13 cellular contexts compared by ENCODE assay signal in genomic region chr2:98606431-98606830, GRCh38. TPM values are rescaled to one million over a fixed set of nuclear protein-coding genes. Genes with fewer than 3 reads are reported as not detected.
DNase-seq lines count a peak whose midpoint lies in the region; ATAC-seq, FAIRE-seq and TF ChIP-seq lines count a peak whose summit lies in the region.
"Had no signal": no experiment of that assay in that cellular context is flagged by ENCODE, and none has a peak within 500 bp of the region (broad histone marks: within the 10 kb centered on the region; RNA-seq: fewer than 3 reads in every experiment).

No MANE protein-coding gene starts in this region.

- H3K27ac Mint-ChIP-seq in activated naive CD4-positive, alpha-beta T cell treated with anti-CD3 and anti-CD28 coated beads for 36 hours = peak overlapping the region; percentile 93
- H3K27ac Mint-ChIP-seq in activated CD4-positive, alpha-beta memory T cell treated with anti-CD3 and anti-CD28 coated beads for 36 hours = peak overlapping the region; percentile 35
- peak overlapping the region; percentile 97 for H3K27ac Mint-ChIP-seq in stimulated activated effector memory CD8-positive, alpha-beta T cell treated with anti-CD3 and anti-CD28 coated beads, Interleukin-12 subunit alpha, Interleukin-12 subunit beta, amount 100 ng/mL, for 72 hours

- H3K9me3 Mint-ChIP-seq in activated naive CD4-positive, alpha-beta T cell treated with anti-CD3 and anti-CD28 coated beads for 36 hours = no peaks in the 10 kb centered on the region
- H3K9me3 Mint-ChIP-seq in activated CD4-positive, alpha-beta memory T cell treated with anti-CD3 and anti-CD28 coated beads for 36 hours = no peaks in the 10 kb centered on the region
- H3K9me3 Mint-ChIP-seq in stimulated activated effector memory CD8-positive, alpha-beta T cell treated with anti-CD3 and anti-CD28 coated beads, Interleukin-12 subunit alpha, Interleukin-12 subunit beta, amount 100 ng/mL, for 72 hours = no peaks in the 10 kb centered on the region

- intact Hi-C loops in activated naive CD4-positive, alpha-beta T cell treated with anti-CD3 and anti-CD28 coated beads for 36 hours (cut with micrococcal nuclease) = loop anchor here (5.0 to 10.0 kb wide), 2 partner anchors 548 to 731 kb away; partner anchors contain the start of genes EIF5B, LIPT1, TSGA10 and TXNDC9
- intact Hi-C loops in activated CD4-positive, alpha-beta memory T cell treated with anti-CD3 and anti-CD28 coated beads for 36 hours (cut with micrococcal nuclease) = no loop called here
- intact Hi-C loops in pancreas (cut with DNase I) = no loop called here

- FAIRE-seq in pancreas (lab: Jason Lieb, UNC) = no peak
- FAIRE-seq: H54 had no signal

- H3K36me3 ChIP-seq in iPS-20b (ENCODE audit: insufficient read depth, low read depth, low read length) (peaks cover 35% of the 10 kb centered on the region), pancreas (peaks cover 0 to 23% (median 3%) of the 10 kb centered on the region in 3 donors)

- no peaks in the 10 kb centered on the region for H3K4me1 ChIP-seq in iPS-20b (ENCODE audit: insufficient read depth, low read length)
- H3K4me1 ChIP-seq in pancreas = peaks cover 22 to 35% (median 27%) of the 10 kb centered on the region in 3 donors

- 31 to 32% methylated on average over 7 of the region's 7 CpGs for WGBS in pancreas, 2 donors

- ATAC-seq in stimulated activated effector memory CD8-positive, alpha-beta T cell treated with anti-CD3 and anti-CD28 coated beads, Interleukin-12 subunit alpha, Interleukin-12 subunit beta, amount 100 ng/mL, for 72 hours = no peak
- ATAC-seq in pancreas = no peak
- ATAC-seq in HG03045 (IDR thresholded peaks at IDR 0.05; ENCODE audit: unreplicated experiment) = no peak

- H3K4me3 ChIP-seq in iPS-20b (ENCODE audit: low read length) (peak overlapping the region; percentile 1; the same call in 1 of the 2 replicates), pancreas (peak overlapping the region in 1 of 4 donors; percentile 95)

- no peak overlapping the region for H3K9ac ChIP-seq in iPS-20b (ENCODE audit: low read depth, low read length)

- peaks cover 54% of the 10 kb centered on the region for H3K4me1 Mint-ChIP-seq in activated naive CD4-positive, alpha-beta T cell treated with anti-CD3 and anti-CD28 coated beads for 36 hours (ENCODE audit: low read depth)
- H3K4me1 Mint-ChIP-seq in activated CD4-positive, alpha-beta memory T cell treated with anti-CD3 and anti-CD28 coated beads for 36 hours (ENCODE audit: low read depth) = peaks cover 59% of the 10 kb centered on the region
- H3K4me1 Mint-ChIP-seq in stimulated activated effector memory CD8-positive, alpha-beta T cell treated with anti-CD3 and anti-CD28 coated beads, Interleukin-12 subunit alpha, Interleukin-12 subunit beta, amount 100 ng/mL, for 72 hours = peaks cover 57% of the 10 kb centered on the region

- CTCF ChIA-PET in activated naive CD4-positive, alpha-beta T cell treated with anti-CD3 and anti-CD28 coated beads for 36 hours (lab: Charles Lee) = interaction anchor here (0.6 to 1.6 kb wide), 4 partner anchors 37 to 160 kb away, joined by 3 to 4 read pairs (median 3); no protein-coding TSS in a partner anchor
- CTCF ChIA-PET in activated CD4-positive, alpha-beta memory T cell treated with anti-CD3 and anti-CD28 coated beads for 36 hours (lab: Charles Lee) = interaction anchor here (0.8 to 2.1 kb wide), 5 partner anchors 34 to 230 kb away, joined by 3 to 6 read pairs (median 3); no protein-coding TSS in a partner anchor

- no peaks in the 10 kb centered on the region for H3K9me3 ChIP-seq in iPS-20b (ENCODE audit: insufficient read depth, low read depth, low read length)
- H3K9me3 ChIP-seq in pancreas = no peaks in the 10 kb centered on the region
- H3K9me3 ChIP-seq: ascending aorta had no signal

- DNase-seq in activated naive CD4-positive, alpha-beta T cell treated with anti-CD3 and anti-CD28 coated beads for 36 hours = no peak
- no peak for DNase-seq in activated naive CD4-positive, alpha-beta T cell treated with anti-CD3 and anti-CD28 coated beads, Interleukin-2, amount 50 U/mL, for 16 hours
- no peak for DNase-seq in activated CD4-positive, alpha-beta memory T cell treated with anti-CD3 and anti-CD28 coated beads for 36 hours
- no peak for DNase-seq in stimulated activated effector memory CD8-positive, alpha-beta T cell treated with anti-CD3 and anti-CD28 coated beads, Interleukin-12 subunit alpha, Interleukin-12 subunit beta, amount 100 ng/mL, for 72 hours (ENCODE audit: low spot score in 2 of 2)
- no peak for DNase-seq in pancreas
- no peak for DNase-seq in NCI-H510A treated with DMSO at 0.1 percent for 48 hours (lab: John Stamatoyannopoulos, UW)
- DNase-seq: activated CD4-positive, alpha-beta T cell treated with anti-CD3 and anti-CD28 coated beads, Interleukin-2, amount 50 U/mL, for 4 hours; effector memory CD4-positive, alpha-beta T cell; stimulated activated CD8-positive, alpha-beta memory T cell treated with anti-CD3 and anti-CD28 coated beads, Interleukin-4, amount 100 ng/mL, for 48 hours had no signal

- POLR2A ChIA-PET in activated CD4-positive, alpha-beta memory T cell treated with anti-CD3 and anti-CD28 coated beads for 36 hours (lab: Charles Lee) = no interaction called here

- H3K4me3 Mint-ChIP-seq in activated naive CD4-positive, alpha-beta T cell treated with anti-CD3 and anti-CD28 coated beads for 36 hours = peak overlapping the region; percentile 89
- no peak overlapping the region for H3K4me3 Mint-ChIP-seq in activated CD4-positive, alpha-beta memory T cell treated with anti-CD3 and anti-CD28 coated beads for 36 hours
- H3K4me3 Mint-ChIP-seq in stimulated activated effector memory CD8-positive, alpha-beta T cell treated with anti-CD3 and anti-CD28 coated beads, Interleukin-12 subunit alpha, Interleukin-12 subunit beta, amount 100 ng/mL, for 72 hours = peak overlapping the region; percentile 88

- H3K27me3 ChIP-seq in iPS-20b (ENCODE audit: insufficient read depth, low read length) (no peaks in the 10 kb centered on the region), pancreas (no peaks in the 10 kb centered on the region)
- H3K27me3 ChIP-seq: ascending aorta had no signal

- H3K36me3 Mint-ChIP-seq in activated naive CD4-positive, alpha-beta T cell treated with anti-CD3 and anti-CD28 coated beads for 36 hours (ENCODE audit: low read depth) = peaks cover 20% of the 10 kb centered on the region
- peaks cover 22% of the 10 kb centered on the region for H3K36me3 Mint-ChIP-seq in activated CD4-positive, alpha-beta memory T cell treated with anti-CD3 and anti-CD28 coated beads for 36 hours
- H3K36me3 Mint-ChIP-seq in stimulated activated effector memory CD8-positive, alpha-beta T cell treated with anti-CD3 and anti-CD28 coated beads, Interleukin-12 subunit alpha, Interleukin-12 subunit beta, amount 100 ng/mL, for 72 hours = peaks cover 61% of the 10 kb centered on the region

- no peaks in the 10 kb centered on the region for H3K27me3 Mint-ChIP-seq in activated naive CD4-positive, alpha-beta T cell treated with anti-CD3 and anti-CD28 coated beads for 36 hours (ENCODE audit: low read depth)
- H3K27me3 Mint-ChIP-seq in activated CD4-positive, alpha-beta memory T cell treated with anti-CD3 and anti-CD28 coated beads for 36 hours = no peaks in the 10 kb centered on the region

- no peak for TF ChIP-seq CTCF in pancreas (IDR thresholded peaks at IDR 0.05)

- H3K27ac ChIP-seq in iPS-20b (ENCODE audit: low read length) (no peak overlapping the region), pancreas (no peak overlapping the region)
- H3K27ac ChIP-seq: ascending aorta had no signal

RNA-seq across cellular contexts. Expression of gene COA5, which starts 1.9 kb away (rescaled TPM):
- 10 to 100 TPM; 34.4 to 37.8 TPM for total RNA-seq in activated naive CD4-positive, alpha-beta T cell treated with anti-CD3 and anti-CD28 coated beads for 36 hours
- 10 to 100 TPM; 26.7 to 28.5 TPM for total RNA-seq in activated CD4-positive, alpha-beta memory T cell treated with anti-CD3 and anti-CD28 coated beads for 36 hours
- 10 to 100 TPM in 4 of 6 donors, 1 to 10 TPM in 2; 9.3 to 16.8 (median 10.6) TPM for total RNA-seq in pancreas
- polyA plus RNA-seq in pancreas = 10 to 100 TPM; 26.0 to 41.0 TPM

RNA-seq across cellular contexts. Expression of gene UNC50, which starts 2.0 kb away (rescaled TPM):
- 10 to 100 TPM; 23.0 to 24.1 TPM for total RNA-seq in activated naive CD4-positive, alpha-beta T cell treated with anti-CD3 and anti-CD28 coated beads for 36 hours
- 10 to 100 TPM; 33.4 to 36.2 TPM for total RNA-seq in activated CD4-positive, alpha-beta memory T cell treated with anti-CD3 and anti-CD28 coated beads for 36 hours
- total RNA-seq in pancreas = 10 to 100 TPM; 11.9 to 23.3 (median 15.1) TPM
- polyA plus RNA-seq in pancreas = 10 to 100 TPM; 22.9 to 38.1 TPM

Comparison
In these comparisons a context has a peak if more than half of its experiments do, and no peak if none do; other contexts are left out.
1. H3K27ac Mint-ChIP-seq: peak in every context shown above with its lines; median percentile 97 in stimulated activated effector memory CD8-positive, alpha-beta T cell treated with anti-CD3 and anti-CD28 coated beads, Interleukin-12 subunit alpha, Interleukin-12 subunit beta, amount 100 ng/mL, for 72 hours; 93 in activated naive CD4-positive, alpha-beta T cell treated with anti-CD3 and anti-CD28 coated beads for 36 hours; 35 in activated CD4-positive, alpha-beta memory T cell treated with anti-CD3 and anti-CD28 coated beads for 36 hours.